Comparison of ENCODE assay signal across 17 cellular contexts in genomic region chr3:157023211-157023610, GRCh38.
"Had no signal": no experiment of that assay in that cellular context is flagged by ENCODE, and none has a peak within 500 bp of the region (broad histone marks: within the 10 kb centered on the region; RNA-seq: fewer than 3 reads in every experiment).

No MANE protein-coding gene starts in this region.

- H3K27ac Mint-ChIP-seq: activated CD4-positive, alpha-beta memory T cell treated with anti-CD3 and anti-CD28 coated beads, Interleukin-2, amount 10 ng/mL, durations not matched to agents 7 days and 5 days; activated CD4-positive, alpha-beta T cell treated with anti-CD3 and anti-CD28 coated beads for 36 hours had no signal

- H3K4me3 Mint-ChIP-seq: activated CD4-positive, alpha-beta memory T cell treated with anti-CD3 and anti-CD28 coated beads, Interleukin-2, amount 10 ng/mL, durations not matched to agents 7 days and 5 days; activated CD4-positive, alpha-beta T cell treated with anti-CD3 and anti-CD28 coated beads for 36 hours; naive B cell had no signal

- H3K36me3 ChIP-seq: right atrium auricular region, WERI-Rb-1 had no signal

- H3K4me1 ChIP-seq: right atrium auricular region had no signal

- H3K27ac ChIP-seq: epithelial cell of prostate, right atrium auricular region, skin epidermis, WERI-Rb-1 had no signal

- DNase-seq: activated CD4-positive, alpha-beta memory T cell treated with anti-CD3 and anti-CD28 coated beads, Interleukin-2, amount 10 ng/mL, durations not matched to agents 7 days and 5 days; activated CD4-positive, alpha-beta T cell treated with anti-CD3 and anti-CD28 coated beads for 36 hours; activated gamma-delta T cell; activated T-cell treated with anti-CD3 and anti-CD28 coated beads, Interleukin-2, amount 50 U/mL, for 48 hours; mammary epithelial cell; naive B cell; posterior cingulate gyrus; stimulated activated CD4-positive, alpha-beta T cell treated with anti-CD3 and anti-CD28 coated beads, Interleukin-15, amount 100 ng/mL, for 24 hours; stimulated activated CD4-positive, alpha-beta T cell treated with anti-CD3 and anti-CD28 coated beads, Interleukin-4, amount 100 ng/mL, for 1 hour; stimulated activated naive CD4-positive, alpha-beta T cell treated with Interleukin-2 at 50 U/mL for 16 hours; trophoblast cell; WERI-Rb-1 had no signal

- H3K4me3 ChIP-seq: right atrium auricular region, skin epidermis had no signal

- ATAC-seq: activated CD4-positive, alpha-beta T cell treated with anti-CD3 and anti-CD28 coated beads for 36 hours; left lobe of liver had no signal

- H3K9me3 Mint-ChIP-seq: activated CD4-positive, alpha-beta memory T cell treated with anti-CD3 and anti-CD28 coated beads, Interleukin-2, amount 10 ng/mL, durations not matched to agents 7 days and 5 days; activated naive CD4-positive, alpha-beta T cell treated with anti-CD3 and anti-CD28 coated beads, Interleukin-2, amount 50 U/mL, for 72 hours had no signal

- H3K27me3 Mint-ChIP-seq: naive B cell had no signal

- H3K27me3 ChIP-seq: right atrium auricular region had no signal

- H3K9me3 ChIP-seq: right atrium auricular region had no signal
